Comparison of ENCODE assay signal across 1 cellular context in the genomic region with DNA sequence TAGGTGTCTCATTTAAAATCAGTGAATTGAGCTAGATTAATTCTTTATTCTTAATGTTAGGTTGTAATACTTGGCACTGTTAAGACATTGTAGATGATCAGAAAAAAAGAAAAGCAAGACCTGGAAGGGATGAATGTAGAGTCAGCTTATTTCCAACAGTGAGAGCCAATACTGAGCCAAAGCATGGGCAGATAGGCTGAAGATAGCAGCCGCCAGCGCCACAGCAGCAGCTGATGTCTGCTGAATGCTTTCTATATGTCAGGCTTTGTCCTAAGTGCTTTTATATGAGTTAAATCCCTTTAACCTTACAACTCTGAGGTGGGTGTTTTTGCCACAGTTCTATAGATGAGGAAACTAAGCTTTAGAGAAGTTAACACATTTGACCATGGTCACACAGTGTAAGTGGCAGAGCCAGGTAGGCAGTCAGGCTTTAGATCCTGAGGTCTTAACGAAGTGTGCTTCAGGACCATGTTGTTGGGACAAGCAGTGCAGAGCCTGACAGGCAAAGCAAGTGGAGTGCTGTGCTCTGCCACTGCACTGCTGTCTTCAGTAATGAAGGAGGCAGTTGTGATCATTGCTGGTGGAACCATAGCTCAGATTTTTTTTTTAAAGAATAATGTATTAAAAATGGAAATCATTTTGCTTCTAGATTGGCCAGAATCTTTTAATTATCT.
TF ChIP-seq lines count a peak whose summit lies in the region.

No MANE protein-coding gene starts in this region.

TF ChIP-seq in IMR-90, 13 proteins besides CTCF, POLR2A, EP300 and RAD21:
- TF ChIP-seq CHD1 (IDR thresholded peaks at IDR 0.05; ENCODE audit: low read depth, low read length) (no peak), MAFK (IDR thresholded peaks at IDR 0.05; ENCODE audit: low read depth, low read length) (no peak), USF2 (IDR thresholded peaks at IDR 0.05; ENCODE audit: low read depth, low read length) (no peak)
